Comparison of ENCODE assay signal across 18 cellular contexts in the genomic region with DNA sequence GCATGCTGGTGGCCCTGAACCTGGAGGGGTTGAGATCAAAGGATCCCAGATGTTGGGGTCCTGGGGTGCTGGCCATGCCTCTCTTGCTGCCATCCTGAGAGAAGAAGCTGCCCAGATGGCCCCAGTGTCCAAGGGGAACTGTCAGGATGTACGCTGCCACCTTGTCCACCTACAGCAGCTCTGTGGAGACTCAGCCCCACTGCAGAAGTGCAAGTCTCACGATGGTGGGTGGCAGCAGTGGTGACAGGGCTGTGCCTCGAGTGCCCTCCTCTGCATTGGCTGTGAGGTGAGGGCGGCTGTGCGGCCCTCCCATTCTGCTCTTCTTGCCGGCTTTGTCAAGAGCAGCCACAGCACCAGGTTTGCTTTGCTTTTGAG. TPM values are rescaled to one million over a fixed set of nuclear protein-coding genes. Genes with fewer than 3 reads are reported as not detected.
DNase-seq lines count a peak whose midpoint lies in the region; ATAC-seq, FAIRE-seq and TF ChIP-seq lines count a peak whose summit lies in the region.
"Had no signal": no experiment of that assay in that cellular context is flagged by ENCODE, and none has a peak within 500 bp of the region (broad histone marks: within the 10 kb centered on the region; RNA-seq: fewer than 3 reads in every experiment).

No MANE protein-coding gene starts in this region.

- H3K27me3 ChIP-seq in BLaER1: no peaks in the 10 kb centered on the region
- H3K27me3 ChIP-seq in BLaER1 treated with 17β-estradiol and CSF1 and Interleukin-3, amounts not matched to agents 10 nM and 100 nM: peaks cover 0 to 35% (median 0%) of the 10 kb centered on the region in 11 experiments; a peak in 5 of 22 replicates
- H3K27me3 ChIP-seq in bronchial epithelial cell (ENCODE audit: control insufficient read depth, insufficient read depth, low read length): no peaks in the 10 kb centered on the region
- no peaks in the 10 kb centered on the region for H3K27me3 ChIP-seq in spleen (replicated peaks in 1 of 7)

- H3K36me3 Mint-ChIP-seq in T-helper 2 cell treated with Interferon-gamma antibody and Interleukin-4, amounts not matched to agents 5 μg/mL and 100 μg/mL, for 36 hours (ENCODE audit: low read depth): peaks cover 14% of the 10 kb centered on the region

- H3K36me3 ChIP-seq in BLaER1: peaks cover 44% of the 10 kb centered on the region
- H3K36me3 ChIP-seq in BLaER1 treated with 17β-estradiol and CSF1 and Interleukin-3, amounts not matched to agents 10 nM and 100 nM: peaks cover 35 to 96% (median 57%) of the 10 kb centered on the region in 11 experiments
- peaks cover 1% of the 10 kb centered on the region for H3K36me3 ChIP-seq in bronchial epithelial cell (ENCODE audit: control insufficient read depth, insufficient read depth, low read length)
- peaks cover 3 to 95% (median 68%) of the 10 kb centered on the region in 6 donors for H3K36me3 ChIP-seq in spleen

- TF ChIP-seq POLR2A in spleen (IDR thresholded peaks at IDR 0.05): no peak

- H3K27ac ChIP-seq in BLaER1 (no peak overlapping the region), spleen (no peak overlapping the region)
- H3K27ac ChIP-seq in BLaER1 treated with 17β-estradiol and CSF1 and Interleukin-3, amounts not matched to agents 10 nM and 100 nM: no peak overlapping the region

- peaks cover 53% of the 10 kb centered on the region for H4K20me1 ChIP-seq in BLaER1
- H4K20me1 ChIP-seq in BLaER1 treated with 17β-estradiol and CSF1 and Interleukin-3, amounts not matched to agents 10 nM and 100 nM: peaks cover 28 to 95% (median 84%) of the 10 kb centered on the region in 11 experiments

- no peak overlapping the region for H3K9ac ChIP-seq in BLaER1
- no peak overlapping the region for H3K9ac ChIP-seq in BLaER1 treated with 17β-estradiol and CSF1 and Interleukin-3, amounts not matched to agents 10 nM and 100 nM

- no peak overlapping the region for H3K27ac Mint-ChIP-seq in T-helper 2 cell treated with Interferon-gamma antibody and Interleukin-4, amounts not matched to agents 5 μg/mL and 100 μg/mL, for 36 hours
- H3K27ac Mint-ChIP-seq: CD8-positive, alpha-beta T cell; IgD-negative memory B cell had no signal

- peak overlapping the region; percentile 95 for H3K4me2 ChIP-seq in BLaER1
- peak overlapping the region in 10 of 11 experiments; percentile 5 to 97 (median 63); a peak in 18 of 22 replicates for H3K4me2 ChIP-seq in BLaER1 treated with 17β-estradiol and CSF1 and Interleukin-3, amounts not matched to agents 10 nM and 100 nM

- TF ChIP-seq CTCF in bronchial epithelial cell (IDR thresholded peaks at IDR 0.05; ENCODE audit: insufficient read depth, low read length, severe bottlenecking) (no peak), spleen (IDR thresholded peaks at IDR 0.05 in 8 of 11, conservative IDR thresholded peaks at IDR 0.05 in 3 of 11) (no peak)

- no peaks in the 10 kb centered on the region for H3K9me3 Mint-ChIP-seq in T-helper 2 cell treated with Interferon-gamma antibody and Interleukin-4, amounts not matched to agents 5 μg/mL and 100 μg/mL, for 36 hours
- H3K9me3 Mint-ChIP-seq: CD8-positive, alpha-beta T cell; HFFc6; IgD-negative memory B cell had no signal

- H3K4me1 ChIP-seq in BLaER1: peaks cover 69% of the 10 kb centered on the region
- peaks cover 22 to 68% (median 62%) of the 10 kb centered on the region in 10 experiments for H3K4me1 ChIP-seq in BLaER1 treated with 17β-estradiol and CSF1 and Interleukin-3, amounts not matched to agents 10 nM and 100 nM
- H3K4me1 ChIP-seq in spleen: peaks cover 0 to 4% (median 0%) of the 10 kb centered on the region in 6 donors

- H3K9me3 ChIP-seq in BLaER1: no peaks in the 10 kb centered on the region
- no peaks in the 10 kb centered on the region for H3K9me3 ChIP-seq in BLaER1 treated with 17β-estradiol and CSF1 and Interleukin-3, amounts not matched to agents 10 nM and 100 nM (replicated peaks in 1 of 11)
- H3K9me3 ChIP-seq in spleen: no peaks in the 10 kb centered on the region

- H3K4me3 Mint-ChIP-seq in T-helper 2 cell treated with Interferon-gamma antibody and Interleukin-4, amounts not matched to agents 5 μg/mL and 100 μg/mL, for 36 hours: no peak overlapping the region
- H3K4me3 Mint-ChIP-seq: CD8-positive, alpha-beta T cell; HFFc6; IgD-negative memory B cell had no signal

- intact Hi-C loops in spleen (cut with DNase I; ENCODE audit: low total_unique reads): no loop called here

- 76 to 100% (median 88%) methylated on average over 5 to 6 of the region's 6 CpGs for WGBS in spleen, 5 donors

- no peak overlapping the region for H3K4me3 ChIP-seq in BLaER1
- H3K4me3 ChIP-seq in BLaER1 treated with 17β-estradiol and CSF1 and Interleukin-3, amounts not matched to agents 10 nM and 100 nM: no peak overlapping the region
- no peak overlapping the region for H3K4me3 ChIP-seq in bronchial epithelial cell (ENCODE audit: low read depth, low read length)
- no peak overlapping the region for H3K4me3 ChIP-seq in spleen

- peak; percentile 36 for FAIRE-seq in bronchial epithelial cell (lab: Jason Lieb, UNC)
- FAIRE-seq: A204.1, HepG2 had no signal

- DNase-seq in bronchial epithelial cell (ENCODE audit: low read depth) (no peak), spleen (peak; percentile 59)
- no peak for DNase-seq in T-helper 2 cell treated with Interferon-gamma antibody and Interleukin-4, amounts not matched to agents 5 μg/mL and 100 μg/mL, for 36 hours (ENCODE audit: low spot score)
- DNase-seq: AML-193; Calu3; CD8-positive, alpha-beta T cell; DMS79 treated with DMSO at 0.1 percent for 48 hours; GF-D8; GOT3; H7 had no signal

- no peak for ATAC-seq in HG03442 (IDR thresholded peaks at IDR 0.05; ENCODE audit: unreplicated experiment)
- ATAC-seq: CD8-positive, alpha-beta T cell; HCT116; HepG2 had no signal

- no peaks in the 10 kb centered on the region for H3K27me3 Mint-ChIP-seq in T-helper 2 cell treated with Interferon-gamma antibody and Interleukin-4, amounts not matched to agents 5 μg/mL and 100 μg/mL, for 36 hours (ENCODE audit: low read depth)
- H3K27me3 Mint-ChIP-seq: IgD-negative memory B cell had no signal

- no peaks in the 10 kb centered on the region for H3K4me1 Mint-ChIP-seq in T-helper 2 cell treated with Interferon-gamma antibody and Interleukin-4, amounts not matched to agents 5 μg/mL and 100 μg/mL, for 36 hours (ENCODE audit: low read depth)

RNA-seq across cellular contexts. Expression of gene ODC1, which starts 24.7 kb away (rescaled TPM):
- 319 and 715 TPM in 2 replicates for total RNA-seq in bronchial epithelial cell
- total RNA-seq in spleen: 10 to 100 TPM; 28.9 to 84.3 (median 62.8) TPM
- polyA plus RNA-seq in spleen: 10 to 100 TPM; 38.0 to 78.1 (median 65.3) TPM
